Comparison of ENCODE assay signal across 9 cellular contexts in genomic region chr6:170152111-170152926, GRCh38.
A peak's percentile ranks its signal among the peaks of the same experiment; 100 is the strongest.
DNase-seq lines count a peak whose midpoint lies in the region; ATAC-seq and TF ChIP-seq lines count a peak whose summit lies in the region.
"Had no signal": no experiment of that assay in that cellular context is flagged by ENCODE, and none has a peak within 500 bp of the region (broad histone marks: within the 10 kb centered on the region; RNA-seq: fewer than 3 reads in every experiment).

No MANE protein-coding gene starts in this region.

- peak overlapping the region; percentile 75 for H2AFZ ChIP-seq in neuronal stem cell (ENCODE audit: low read length)

- peak overlapping the region; percentile 92 for H3K18ac ChIP-seq in neuronal stem cell (ENCODE audit: low read length)

- H2BK120ac ChIP-seq in neuronal stem cell (ENCODE audit: low read depth, low read length) = peak overlapping the region; percentile 99

- no peak overlapping the region for H3K4me2 ChIP-seq in neuronal stem cell (ENCODE audit: insufficient read depth, low read length, poor library complexity, severe bottlenecking)

- no peaks in the 10 kb centered on the region for H3K79me1 ChIP-seq in neuronal stem cell (ENCODE audit: low read depth, low read length)

- H3K4ac ChIP-seq in neuronal stem cell (ENCODE audit: low read length) = no peak overlapping the region

- peak overlapping the region; percentile 0 for H3K23ac ChIP-seq in neuronal stem cell (ENCODE audit: low read depth, low read length, poor library complexity)

- peak overlapping the region; percentile 89 for H2BK5ac ChIP-seq in neuronal stem cell (ENCODE audit: low read length)

- DNase-seq in C1 segment of cervical spinal cord (lab: John Stamatoyannopoulos, UW) (peak in 8 of 14 donors; percentile 20 to 65 (median 40)), Peyer's patch (peak in 1 of 3 donors; percentile 71), fibroblast of mammary gland (ENCODE audit: low read depth) (peak; percentile 22), neuronal stem cell (ENCODE audit: low spot score) (peak; percentile 20), DMS114 treated with DMSO at 0.1 percent for 48 hours (lab: John Stamatoyannopoulos, UW; ENCODE audit: unreplicated experiment) (no peak), NCI-H748 (lab: John Stamatoyannopoulos, UW; ENCODE audit: unreplicated experiment) (no peak)
- DNase-seq: NCI-H1930 had no signal

- no peak for ATAC-seq in HG02678 (IDR thresholded peaks at IDR 0.05; ENCODE audit: unreplicated experiment)
- no peak for ATAC-seq in HG02981 (IDR thresholded peaks at IDR 0.05; ENCODE audit: unreplicated experiment)

- H3K27me3 ChIP-seq in Peyer's patch (no peaks in the 10 kb centered on the region), neuronal stem cell (ENCODE audit: control insufficient read depth in 3 of 3, insufficient read depth in 3 of 3, low read depth in 1 of 3, low read length in 3 of 3) (peaks cover 0 to 18% (median 2%) of the 10 kb centered on the region in 3 experiments)

- no CpG with 5 or more reads among the region's 36 CpGs for WGBS in neuronal stem cell (ENCODE audit: extremely low coverage in 2 of 2, insufficient read length in 2 of 2, insufficient replicate concordance in 1 of 2), 2 donors

- peak overlapping the region; percentile 13 for H2AK5ac ChIP-seq in neuronal stem cell (ENCODE audit: low read depth, low read length)

- no peak overlapping the region for H4K91ac ChIP-seq in neuronal stem cell (ENCODE audit: low read depth, low read length, poor library complexity)

- H3K4me3 ChIP-seq in Peyer's patch (peak overlapping the region in 1 of 4 donors; percentile 26), fibroblast of mammary gland (ENCODE audit: control insufficient read depth, low read depth, low read length) (no peak overlapping the region), neuronal stem cell (ENCODE audit: low read length in 2 of 2) (no peak overlapping the region)

- no peaks in the 10 kb centered on the region for H3K9me3 ChIP-seq in Peyer's patch
- H3K9me3 ChIP-seq in neuronal stem cell (replicated peaks in 1 of 2; ENCODE audit: control insufficient read depth in 2 of 2, insufficient read depth in 1 of 2, low read depth in 1 of 2, low read length in 2 of 2) = no peaks in the 10 kb centered on the region

- no peak overlapping the region for H3K9ac ChIP-seq in neuronal stem cell (ENCODE audit: low read depth, low read length, poor library complexity)

- peak overlapping the region; percentile 99 for H2BK15ac ChIP-seq in neuronal stem cell (ENCODE audit: low read length)

- TF ChIP-seq POLR2A in Peyer's patch (IDR thresholded peaks at IDR 0.05) = no peak

- peaks cover 0 to 16% (median 0%) of the 10 kb centered on the region in 4 donors for H3K4me1 ChIP-seq in Peyer's patch
- H3K4me1 ChIP-seq in neuronal stem cell (ENCODE audit: control insufficient read depth in 2 of 2, insufficient read depth in 1 of 2, low read depth in 1 of 2, low read length in 2 of 2) = peaks cover 16 to 42% of the 10 kb centered on the region in 2 donors

- TF ChIP-seq CTCF in Peyer's patch (IDR thresholded peaks at IDR 0.05) (no peak), fibroblast of mammary gland (conservative IDR thresholded peaks at IDR 0.05; ENCODE audit: control insufficient read depth, insufficient read depth, low read depth, low read length) (no peak)

- H3K27ac ChIP-seq in Peyer's patch = peak overlapping the region in 3 of 4 donors; percentile 10 to 68 (median 61)
- H3K27ac ChIP-seq in neuronal stem cell (replicated peaks; ENCODE audit: low read length) = peak overlapping the region; percentile 77

- H2BK12ac ChIP-seq in neuronal stem cell (ENCODE audit: low read length) = peak overlapping the region; percentile 63

- peak overlapping the region; percentile 86 for H4K8ac ChIP-seq in neuronal stem cell (ENCODE audit: low read depth, low read length)

- H3K36me3 ChIP-seq in Peyer's patch = no peaks in the 10 kb centered on the region
- no peaks in the 10 kb centered on the region for H3K36me3 ChIP-seq in neuronal stem cell (replicated peaks in 1 of 2; ENCODE audit: control insufficient read depth in 2 of 2, insufficient read depth in 2 of 2, low read length in 2 of 2)

- H3K14ac ChIP-seq in neuronal stem cell (ENCODE audit: low read length) = no peak overlapping the region

Comparison
In these comparisons a context has a peak if more than half of its experiments do, and no peak if none do; other contexts are left out.
1. DNase-seq: peak in C1 segment of cervical spinal cord (8 of 14), fibroblast of mammary gland (single experiment) and neuronal stem cell (single experiment); none in DMS114 treated with DMSO at 0.1 percent for 48 hours (single experiment) and NCI-H748 (single experiment).